ENCODE assay signal across 8 cellular contexts in the genomic region with DNA sequence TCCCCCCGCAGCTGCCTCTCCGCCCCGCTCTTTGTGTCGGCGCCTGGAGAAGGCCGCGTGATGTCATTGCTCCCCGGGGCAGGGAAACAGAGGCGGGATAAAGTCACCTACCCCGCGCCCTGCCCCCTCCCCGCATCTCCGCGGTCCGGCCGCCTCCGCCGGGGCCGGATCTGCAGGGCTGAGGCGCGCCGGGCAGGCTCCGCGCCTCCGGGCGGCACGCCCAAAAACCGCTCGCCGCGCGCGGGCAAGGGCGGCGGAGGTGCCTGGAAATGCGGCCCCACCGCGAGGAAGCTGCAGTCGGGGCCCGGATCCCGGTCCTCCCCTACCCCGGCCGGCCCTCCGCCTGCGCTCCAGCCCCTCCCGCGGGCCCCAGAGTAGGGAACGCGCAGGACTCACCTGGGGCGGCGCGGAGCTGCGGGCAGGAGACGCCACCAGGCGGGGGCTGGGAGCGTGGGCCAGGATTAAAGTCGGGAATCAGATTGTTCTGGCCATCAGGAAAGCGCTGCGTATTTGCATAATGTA. TPM values are rescaled to one million over a fixed set of nuclear protein-coding genes. Genes with fewer than 3 reads are reported as not detected.
DNase-seq lines count a peak whose midpoint lies in the region; ATAC-seq and TF ChIP-seq lines count a peak whose summit lies in the region.

A gene (minus strand): TSS at position 55 of the 522 bp plus-strand sequence. CDS start 302 bp downstream, outside the sequence.

- no peaks in the 10 kb centered on the region for H3K36me3 Mint-ChIP-seq in brain

- H3K27ac ChIP-seq in 22Rv1, result peak within 1 kb of the TSS; percentile 81

- peak within 1 kb of the TSS; percentile 77 to 96 (median 94) for H3K27ac Mint-ChIP-seq in brain

- peaks cover 18% of the 10 kb centered on the region for H3K27me3 ChIP-seq in skeletal muscle satellite cell (ENCODE audit: control insufficient read depth, insufficient read depth, low read length)

- H3K4me3 Mint-ChIP-seq in brain, result peak within 1 kb of the TSS; percentile 90 to 93 (median 91)

- no peaks in the 10 kb centered on the region for H3K36me3 ChIP-seq in skeletal muscle satellite cell (ENCODE audit: insufficient read depth, low read length)

- H3K4me2 ChIP-seq in skeletal muscle satellite cell (ENCODE audit: low read length), result peak within 1 kb of the TSS; percentile 77

- H3K9ac ChIP-seq in skeletal muscle satellite cell (ENCODE audit: low read depth, low read length), result peak within 1 kb of the TSS; percentile 81

- peaks cover 0 to 7% (median 0%) of the 10 kb centered on the region in 5 experiments for H3K9me3 Mint-ChIP-seq in brain

- peaks cover 25% of the 10 kb centered on the region for H3K27me3 Mint-ChIP-seq in brain

- peaks cover 47% of the 10 kb centered on the region for H3K4me1 Mint-ChIP-seq in brain

- H3K4me3 ChIP-seq in GM12865 (ENCODE audit: low read depth, low read length) (peak within 1 kb of the TSS; percentile 50), skeletal muscle satellite cell (ENCODE audit: low read length) (peak within 1 kb of the TSS; percentile 77)

- no peak for DNase-seq in GM12865 (ENCODE audit: low read depth)
- peak; percentile 85 for DNase-seq in NCI-H774 (lab: John Stamatoyannopoulos, UW)
- peak; percentile 80 for DNase-seq in iPS-NIHi11 (ENCODE audit: low spot score)

- peaks cover 6% of the 10 kb centered on the region for H3K4me1 ChIP-seq in skeletal muscle satellite cell (ENCODE audit: control insufficient read depth, insufficient read depth, low read length)

- peak; percentile 42 for ATAC-seq in HG03039 (IDR thresholded peaks at IDR 0.05; ENCODE audit: unreplicated experiment)
- no peak for ATAC-seq in HG03378 (IDR thresholded peaks at IDR 0.05; ENCODE audit: unreplicated experiment)

- H3K9me3 ChIP-seq in skeletal muscle satellite cell (replicated peaks; ENCODE audit: low read length), result no peaks in the 10 kb centered on the region

- peak; percentile 69 for TF ChIP-seq CTCF in 22Rv1 (IDR thresholded peaks at IDR 0.05)
- TF ChIP-seq CTCF in GM12865 (IDR thresholded peaks at IDR 0.05; ENCODE audit: insufficient read depth, low read depth, low read length, missing control alignments), result peak; percentile 5
- TF ChIP-seq CTCF in brain (conservative IDR thresholded peaks at IDR 0.05), result peak; percentile 45 to 60

RNA-seq across cellular contexts. Expression of the gene that starts here (rescaled TPM):
- 25.0 TPM for polyA plus RNA-seq in brain (ENCODE audit: insufficient read depth, low read depth, low replicate concordance)
- 0.66 and 0.76 TPM in 2 replicates for total RNA-seq in skeletal muscle satellite cell (2012; rRNA removed)

Comparison
In these comparisons a context has a peak if more than half of its experiments do, and no peak if none do; other contexts are left out.
1. CTCF ChIP-seq: peak in every context shown above with its lines; median percentile 69 in 22Rv1; 52 in brain; 5 in GM12865.